In genomic region chr4:2745981-2746806, GRCh38 we compare ENCODE assay signal across 1 cellular context.
TF ChIP-seq lines count a peak whose summit lies in the region.

No MANE protein-coding gene starts in this region.

TF ChIP-seq in GM12878, 131 proteins besides CTCF, POLR2A, EP300 and RAD21 (continued from another document and continues in another):
- TF ChIP-seq ZNF592 (IDR thresholded peaks at IDR 0.05), result peak; percentile 84
- peak; percentile 71; the same call in 1 of the 2 replicates for TF ChIP-seq POLR2AphosphoS5 (IDR thresholded peaks at IDR 0.05; ENCODE audit: low read length)
- TF ChIP-seq ZBED1 (IDR thresholded peaks at IDR 0.05; ENCODE audit: borderline replicate concordance), result peak; percentile 98
- TF ChIP-seq NR2F1 (conservative IDR thresholded peaks at IDR 0.05), result peak; percentile 100
- TF ChIP-seq YBX1 (IDR thresholded peaks at IDR 0.05), result no peak
- TF ChIP-seq CEBPZ (IDR thresholded peaks at IDR 0.05; ENCODE audit: low read depth, low read length), result no peak
- no peak for TF ChIP-seq RCOR1 (conservative IDR thresholded peaks at IDR 0.05; ENCODE audit: low read depth, low read length)
- no peak for TF ChIP-seq KDM1A (IDR thresholded peaks at IDR 0.05; ENCODE audit: borderline replicate concordance)
- peak; percentile 91 for TF ChIP-seq CHD2 (IDR thresholded peaks at IDR 0.05; ENCODE audit: borderline replicate concordance, low read depth, low read length)
- peak; percentile 98 to 99 for TF ChIP-seq IKZF2 (IDR thresholded peaks at IDR 0.05)
- no peak for TF ChIP-seq BRCA1 (IDR thresholded peaks at IDR 0.05; ENCODE audit: low read depth, low read length)
- TF ChIP-seq SMARCA5 (IDR thresholded peaks at IDR 0.05), result peak; percentile 85
- TF ChIP-seq SIX5 (IDR thresholded peaks at IDR 0.05; ENCODE audit: low read depth, low read length, severe bottlenecking), result no peak
- TF ChIP-seq EZH2 (IDR thresholded peaks at IDR 0.05; ENCODE audit: borderline replicate concordance, control insufficient read depth, low read depth, low read length), result no peak
- TF ChIP-seq ZSCAN29 (IDR thresholded peaks at IDR 0.05), result no peak
- no peak for TF ChIP-seq IRF5 (IDR thresholded peaks at IDR 0.05; ENCODE audit: borderline replicate concordance)
- TF ChIP-seq RUNX3 (IDR thresholded peaks at IDR 0.05; ENCODE audit: low read length), result peak; percentile 90
- TF ChIP-seq POU2F2 (IDR thresholded peaks at IDR 0.05; ENCODE audit: borderline replicate concordance, low read depth, low read length), result peak; percentile 82; the same call in 2 of the 3 replicates
- TF ChIP-seq BCLAF1 (IDR thresholded peaks at IDR 0.05), result no peak
- no peak; the same call in 1 of the 2 replicates for TF ChIP-seq STAT1 (conservative IDR thresholded peaks at IDR 0.05)
- TF ChIP-seq CBX5 (IDR thresholded peaks at IDR 0.05; ENCODE audit: low read depth), result peak; percentile 88; the same call in 1 of the 2 replicates
- TF ChIP-seq PAX5 (IDR thresholded peaks at IDR 0.05; ENCODE audit: borderline replicate concordance, low read depth, low read length), result peak; percentile 90
- peak; percentile 54; the same call in 1 of the 2 replicates for TF ChIP-seq REST (IDR thresholded peaks at IDR 0.05; ENCODE audit: low read depth, low read length)
- peak; percentile 99 for TF ChIP-seq IKZF1 (conservative IDR thresholded peaks at IDR 0.05)
- no peak for TF ChIP-seq ZNF274 (IDR thresholded peaks at IDR 0.05; ENCODE audit: insufficient read depth, insufficient read length)
- peak; percentile 20; the same call in 1 of the 2 replicates for TF ChIP-seq ZBTB33 (IDR thresholded peaks at IDR 0.05)
- peak; percentile 53; the same call in 1 of the 2 replicates for TF ChIP-seq LARP7 (IDR thresholded peaks at IDR 0.05)
- peak; percentile 88; the same call in 1 of the 2 replicates for TF ChIP-seq ZNF207 (IDR thresholded peaks at IDR 0.05; ENCODE audit: borderline replicate concordance)
- no peak; the same call in 1 of the 2 replicates for TF ChIP-seq ZNF24 (IDR thresholded peaks at IDR 0.05)
- no peak for TF ChIP-seq ASH2L (IDR thresholded peaks at IDR 0.05; ENCODE audit: borderline replicate concordance, low read depth)
- TF ChIP-seq ZNF217 (IDR thresholded peaks at IDR 0.05), result 0 out of 2 replicates have a peak, but pooled peaks have one; percentile 23
- peak; percentile 20 for TF ChIP-seq PBX3 (IDR thresholded peaks at IDR 0.05; ENCODE audit: insufficient replicate concordance, low read depth, low read length)
- TF ChIP-seq SMC3 (IDR thresholded peaks at IDR 0.05; ENCODE audit: borderline replicate concordance, low read length), result peak; percentile 27
- TF ChIP-seq E4F1 (IDR thresholded peaks at IDR 0.05; ENCODE audit: borderline replicate concordance, partially characterized antibody), result no peak
